ENCODE assay signal across 19 cellular contexts in the genomic region with DNA sequence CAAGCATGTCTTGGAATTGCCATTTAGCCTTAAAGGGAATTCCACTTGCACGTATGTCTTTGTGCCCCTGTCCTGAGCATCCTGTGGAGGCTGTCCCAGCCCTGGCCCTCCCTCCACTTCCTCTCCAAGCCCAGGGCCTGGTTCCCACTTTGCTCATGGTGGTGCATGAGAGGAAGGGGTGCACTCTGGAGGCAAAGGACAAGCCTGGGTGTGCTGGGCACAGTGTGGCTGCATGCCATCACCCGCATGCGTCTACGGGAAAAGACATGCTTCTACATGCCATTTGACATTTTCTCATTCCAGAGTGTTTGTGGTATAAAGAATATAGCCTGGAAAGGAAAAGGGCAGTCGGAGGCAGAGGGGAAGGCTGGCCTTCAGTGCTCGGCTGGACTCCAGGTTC. TPM values are rescaled to one million over a fixed set of nuclear protein-coding genes. Genes with fewer than 3 reads are reported as not detected.
DNase-seq lines count a peak whose midpoint lies in the region; ATAC-seq and TF ChIP-seq lines count a peak whose summit lies in the region.
"Had no signal": no experiment of that assay in that cellular context is flagged by ENCODE, and none has a peak within 500 bp of the region (broad histone marks: within the 10 kb centered on the region; RNA-seq: fewer than 3 reads in every experiment).

No MANE protein-coding gene starts in this region.

- WGBS in GM23248 (ENCODE audit: low coverage in 1 of 2, low lambda C conversion rate in 2 of 2, missing lambda C conversion rate in 2 of 2), 2 experiments = 97 to 98% methylated on average over 6 of the region's 6 CpGs

- BruUV-seq in MCF 10A (replicated peaks; lab: Mats Ljungman, UMichigan) = no TSS peak

- no peaks in the 10 kb centered on the region for H3K27me3 ChIP-seq in GM23248 (replicated peaks; ENCODE audit: insufficient read depth)
- peaks cover 2% of the 10 kb centered on the region for H3K27me3 ChIP-seq in CD8-positive, alpha-beta T cell (ENCODE audit: insufficient read depth, low read length)

- no peak overlapping the region for H3K4me3 ChIP-seq in GM23248
- no peak overlapping the region for H3K4me3 ChIP-seq in CD8-positive, alpha-beta T cell (ENCODE audit: low read depth, low read length)

- no peaks in the 10 kb centered on the region for H3K27me3 Mint-ChIP-seq in MCF 10A (ENCODE audit: insufficient read depth, unreplicated experiment)
- no peaks in the 10 kb centered on the region for H3K27me3 Mint-ChIP-seq in osteocyte (ENCODE audit: unreplicated experiment)
- peaks cover 48% of the 10 kb centered on the region for H3K27me3 Mint-ChIP-seq in CD8-positive, alpha-beta T cell (ENCODE audit: low read depth)

- H3K79me2 ChIP-seq in GM23248 (ENCODE audit: insufficient read depth) = peaks cover 21% of the 10 kb centered on the region

- H3K27ac ChIP-seq in GM23248 (peak overlapping the region; percentile 80), epithelial cell of prostate (peak overlapping the region; percentile 62)
- H3K27ac ChIP-seq in CD8-positive, alpha-beta T cell (ENCODE audit: low read depth, low read length) = no peak overlapping the region

- H3K36me3 ChIP-seq in GM23248 (ENCODE audit: low read depth) = no peaks in the 10 kb centered on the region
- no peaks in the 10 kb centered on the region for H3K36me3 ChIP-seq in CD8-positive, alpha-beta T cell (ENCODE audit: insufficient read depth, low read length)

- H3K9ac ChIP-seq in GM23248 = no peak overlapping the region; the same call in 1 of the 2 replicates

- peaks cover 38% of the 10 kb centered on the region for H3K4me1 ChIP-seq in GM23248 (ENCODE audit: insufficient read depth)
- no peaks in the 10 kb centered on the region for H3K4me1 ChIP-seq in CD8-positive, alpha-beta T cell (ENCODE audit: insufficient read depth, low read length)

- in situ Hi-C loops in GM23248 (cut with MboI) = no loop called here

- POLR2A ChIA-PET in MCF 10A (lab: Yijun Ruan, JAX) = interaction anchor here (0.7 to 3.7 kb wide), 22 partner anchors 9 to 983 kb away, joined by 3 to 29 read pairs (median 4); a partner anchor contains a TSS
- POLR2A ChIA-PET in CD8-positive, alpha-beta T cell (lab: Charles Lee) = no interaction called here

- intact Hi-C loops in MCF 10A (cut with micrococcal nuclease) (loop anchor here (2.0 kb wide), 1 partner anchor 552 kb away; no protein-coding TSS in a partner anchor), left colon (cut with DNase I, micrococcal nuclease) (no loop called here)
- intact Hi-C loops in CD8-positive, alpha-beta T cell (cut with DNase I, micrococcal nuclease) = no loop called here

- CTCF ChIA-PET in MCF 10A (lab: Yijun Ruan, JAX) = interaction anchor here (0.7 to 1.1 kb wide), 2 partner anchors 23 to 39 kb away, joined by 3 read pairs; no protein-coding TSS in a partner anchor
- CTCF ChIA-PET in CD8-positive, alpha-beta T cell (lab: Charles Lee) = interaction anchor here (0.9 kb wide), 1 partner anchor 9 kb away, joined by 3 read pairs; no protein-coding TSS in a partner anchor

- TF ChIP-seq CTCF in MCF 10A (IDR thresholded peaks at IDR 0.05; ENCODE audit: unreplicated experiment) (no peak), osteocyte (IDR thresholded peaks at IDR 0.05) (no peak)
- TF ChIP-seq CTCF in CD8-positive, alpha-beta T cell (IDR thresholded peaks at IDR 0.05) = no peak

- H3K36me3 Mint-ChIP-seq in MCF 10A (ENCODE audit: insufficient read depth, unreplicated experiment) (peaks cover 9% of the 10 kb centered on the region), osteocyte (ENCODE audit: unreplicated experiment) (peaks cover 3% of the 10 kb centered on the region)
- H3K36me3 Mint-ChIP-seq in CD8-positive, alpha-beta T cell = no peaks in the 10 kb centered on the region

- H3K4me1 Mint-ChIP-seq in MCF 10A (ENCODE audit: insufficient read depth, unreplicated experiment) (peaks cover 37% of the 10 kb centered on the region), osteocyte (ENCODE audit: unreplicated experiment) (peaks cover 40% of the 10 kb centered on the region)
- H3K4me1 Mint-ChIP-seq in CD8-positive, alpha-beta T cell (ENCODE audit: low read depth) = peaks cover 15% of the 10 kb centered on the region

- H3K9me3 Mint-ChIP-seq in MCF 10A (ENCODE audit: unreplicated experiment) = no peaks in the 10 kb centered on the region
- H3K9me3 Mint-ChIP-seq in osteocyte (ENCODE audit: unreplicated experiment) = no peaks in the 10 kb centered on the region
- H3K9me3 Mint-ChIP-seq in CD8-positive, alpha-beta T cell = no peaks in the 10 kb centered on the region

- H2AFZ ChIP-seq in GM23248 = no peak overlapping the region

- H3K4me3 Mint-ChIP-seq in MCF 10A (ENCODE audit: unreplicated experiment) (peak overlapping the region; percentile 23), osteocyte (ENCODE audit: unreplicated experiment) (no peak overlapping the region)
- no peak overlapping the region for H3K4me3 Mint-ChIP-seq in CD8-positive, alpha-beta T cell

- H4K20me1 ChIP-seq in GM23248 (ENCODE audit: insufficient read depth) = no peaks in the 10 kb centered on the region

- DNase-seq in GM23248 (no peak), MCF 10A (ENCODE audit: unreplicated experiment) (peak; percentile 87), epithelial cell of prostate (ENCODE audit: low read depth, low spot score) (no peak), osteocyte (ENCODE audit: extremely low spot score, unreplicated experiment) (no peak), HK-2 (ENCODE audit: unreplicated experiment) (no peak), glomerular visceral epithelial cell (ENCODE audit: extremely low spot score) (no peak), left colon (no peak)
- DNase-seq in CD8-positive, alpha-beta T cell = no peak
- DNase-seq: Calu3; DMS53; KG1; NCI-H1436; NCI-H2029; NCI-H446; NCI-H69; NK-92 treated with Interleukin-12 subunit alpha and Interleukin-12 subunit beta, amount 100 ng/mL, for 24 hours had no signal

- H3F3A ChIP-seq in GM23248 (ENCODE audit: insufficient read depth) = peaks cover 19% of the 10 kb centered on the region

- no peaks in the 10 kb centered on the region for H3K9me3 ChIP-seq in GM23248 (ENCODE audit: low read depth)
- no peaks in the 10 kb centered on the region for H3K9me3 ChIP-seq in CD8-positive, alpha-beta T cell (ENCODE audit: low read length)

- no peaks in the 10 kb centered on the region for H3K9me2 ChIP-seq in GM23248 (ENCODE audit: insufficient read depth)

- H3K4me2 ChIP-seq in GM23248 (ENCODE audit: unreplicated experiment) = peak overlapping the region; percentile 74

- no peak for ATAC-seq in CD8-positive, alpha-beta T cell
- no peak for ATAC-seq in left colon
- ATAC-seq: HepG2 had no signal

- H3K27ac Mint-ChIP-seq in MCF 10A (ENCODE audit: low read depth, unreplicated experiment) = peak overlapping the region; percentile 86
- H3K27ac Mint-ChIP-seq in osteocyte (ENCODE audit: unreplicated experiment) = peak overlapping the region; percentile 39
- H3K27ac Mint-ChIP-seq in CD8-positive, alpha-beta T cell = no peak overlapping the region

RNA-seq across cellular contexts. Expression of a gene that starts 7.2 kb away (rescaled TPM):
- total RNA-seq in GM23248 (2014; rRNA removed; shearing (Covaris generic)) = 30.6 and 38.1 TPM in 2 replicates
- 6.1 TPM in 2 replicates for polyA plus RNA-seq in GM23248 (2016; fragmentation: Nextera tagmentation; extraction: Ambion mirVana)
- total RNA-seq in MCF 10A (2022) = 35.4 and 43.4 TPM in 2 replicates
- total RNA-seq in osteocyte = 17.1 and 17.5 TPM in 2 replicates
- not detected for total RNA-seq in CD8-positive, alpha-beta T cell
- under 1 TPM in 1 of 2 donors, not detected in 1; 0.21 TPM for total RNA-seq in left colon
- total RNA-seq: A673, Calu3, HepG2, OCI-LY7 had no signal
- polyA plus RNA-seq: HepG2 had no signal

Comparison
In these comparisons a context has a peak if more than half of its experiments do, and no peak if none do; other contexts are left out.
1. RNA of a gene that starts 7.2 kb away (total RNA-seq): 35.4 to 43.4 TPM in MCF 10A, 30.6 to 38.1 TPM in GM23248 and 17.1 to 17.5 TPM in osteocyte; 0.21 TPM in left colon and not detected in CD8-positive, alpha-beta T cell; every median in the first group is over 10 times any median in the second.